1 cellular context compared by ENCODE assay signal in genomic region chr4:87409420-87409939, GRCh38.
TF ChIP-seq lines count a peak whose summit lies in the region.

No MANE protein-coding gene starts in this region.

TF ChIP-seq in IMR-90, 13 proteins besides CTCF, POLR2A, EP300 and RAD21:
- TF ChIP-seq FOS (IDR thresholded peaks at IDR 0.05; ENCODE audit: low read depth, low read length) (no peak), SMC3 (IDR thresholded peaks at IDR 0.05; ENCODE audit: low read depth, low read length) (no peak), BHLHE40 (IDR thresholded peaks at IDR 0.05; ENCODE audit: low read depth, low read length) (no peak), ELK1 (IDR thresholded peaks at IDR 0.05; ENCODE audit: borderline replicate concordance, low read depth, low read length) (no peak), CEBPB (IDR thresholded peaks at IDR 0.05; ENCODE audit: low read depth, low read length) (no peak), MXI1 (IDR thresholded peaks at IDR 0.05; ENCODE audit: borderline replicate concordance, low read depth, low read length) (no peak), RFX5 (IDR thresholded peaks at IDR 0.05; ENCODE audit: low read depth, low read length) (no peak), CHD1 (IDR thresholded peaks at IDR 0.05; ENCODE audit: low read depth, low read length) (no peak), MAFK (IDR thresholded peaks at IDR 0.05; ENCODE audit: low read depth, low read length) (no peak), RCOR1 (IDR thresholded peaks at IDR 0.05; ENCODE audit: insufficient replicate concordance, low read length) (no peak), NFE2L2 (IDR thresholded peaks at IDR 0.05; ENCODE audit: low read depth, low read length) (no peak), MAZ (IDR thresholded peaks at IDR 0.05; ENCODE audit: borderline replicate concordance, low read depth, low read length) (no peak), USF2 (IDR thresholded peaks at IDR 0.05; ENCODE audit: low read depth, low read length) (no peak)
